20 cellular contexts compared by ENCODE assay signal in genomic region chr1:234825498-234826176, GRCh38.
"Had no signal": no experiment of that assay in that cellular context is flagged by ENCODE, and none has a peak within 500 bp of the region (broad histone marks: within the 10 kb centered on the region; RNA-seq: fewer than 3 reads in every experiment).

No MANE protein-coding gene starts in this region.

- H3K4me3 Mint-ChIP-seq: activated CD4-positive, alpha-beta T cell treated with anti-CD3 and anti-CD28 coated beads, Interleukin-2, amount 10 ng/mL, durations not matched to agents 24 days and 14 days; activated CD8-positive, alpha-beta T cell treated with anti-CD3 and anti-CD28 coated beads, Interleukin-2, amount 10 ng/mL, durations not matched to agents 7 days and 5 days; activated naive CD8-positive, alpha-beta T cell; natural killer cell had no signal

- H3K4me1 ChIP-seq: parathyroid adenoma had no signal

- DNase-seq: activated CD4-positive, alpha-beta T cell treated with anti-CD3 and anti-CD28 coated beads, Interleukin-2, amount 10 ng/mL, durations not matched to agents 24 days and 14 days; activated CD4-positive, CD25-positive, alpha-beta regulatory T cell; activated CD8-positive, alpha-beta memory T cell treated with anti-CD3 and anti-CD28 coated beads, Interleukin-2, amount 50 U/mL, for 4 hours; activated CD8-positive, alpha-beta T cell treated with anti-CD3 and anti-CD28 coated beads, Interleukin-2, amount 10 ng/mL, durations not matched to agents 7 days and 5 days; activated gamma-delta T cell; activated T-cell treated with anti-CD3 and anti-CD28 coated beads, Interleukin-2, amount 50 U/mL, for 48 hours; amniotic stem cell; effector CD4-positive, alpha-beta T cell; natural killer cell; stimulated activated CD4-positive, alpha-beta T cell treated with anti-CD3 and anti-CD28 coated beads, Interleukin-4, amount 100 ng/mL, for 1 hour; stimulated activated naive CD4-positive, alpha-beta T cell; T-helper 2 cell had no signal

- H3K36me3 ChIP-seq: gastroesophageal sphincter, neutrophil, upper lobe of left lung had no signal

- H2AFZ ChIP-seq: parathyroid adenoma had no signal

- ATAC-seq: activated CD8-positive, alpha-beta T cell treated with anti-CD3 and anti-CD28 coated beads, Interleukin-2, amount 10 ng/mL, durations not matched to agents 7 days and 5 days; gastroesophageal sphincter; natural killer cell had no signal

- H3K4me1 Mint-ChIP-seq: natural killer cell had no signal

- H3K79me2 ChIP-seq: parathyroid adenoma had no signal

- H3K27me3 Mint-ChIP-seq: activated CD4-positive, alpha-beta T cell treated with anti-CD3 and anti-CD28 coated beads, Interleukin-2, amount 10 ng/mL, durations not matched to agents 24 days and 14 days; activated naive CD8-positive, alpha-beta T cell had no signal

- FAIRE-seq: colon, islet of Langerhans, TTC549 had no signal

- H3K4me3 ChIP-seq: gastroesophageal sphincter, upper lobe of left lung had no signal

- H3K27ac Mint-ChIP-seq: activated CD4-positive, alpha-beta T cell treated with anti-CD3 and anti-CD28 coated beads, Interleukin-2, amount 10 ng/mL, durations not matched to agents 24 days and 14 days; activated CD8-positive, alpha-beta T cell treated with anti-CD3 and anti-CD28 coated beads, Interleukin-2, amount 10 ng/mL, durations not matched to agents 7 days and 5 days; activated naive CD8-positive, alpha-beta T cell; natural killer cell had no signal

- H3K27me3 ChIP-seq: gastroesophageal sphincter, neutrophil, upper lobe of left lung had no signal

- H3K36me3 Mint-ChIP-seq: activated naive CD8-positive, alpha-beta T cell; natural killer cell had no signal

- H3K9ac ChIP-seq: parathyroid adenoma had no signal

- H3K9me3 ChIP-seq: gastroesophageal sphincter, neutrophil, upper lobe of left lung had no signal

- H3K27ac ChIP-seq: gastroesophageal sphincter, neutrophil, parathyroid adenoma, upper lobe of left lung had no signal

- H3K9me3 Mint-ChIP-seq: natural killer cell had no signal
